Comparison of ENCODE assay signal across 28 cellular contexts in the genomic region with DNA sequence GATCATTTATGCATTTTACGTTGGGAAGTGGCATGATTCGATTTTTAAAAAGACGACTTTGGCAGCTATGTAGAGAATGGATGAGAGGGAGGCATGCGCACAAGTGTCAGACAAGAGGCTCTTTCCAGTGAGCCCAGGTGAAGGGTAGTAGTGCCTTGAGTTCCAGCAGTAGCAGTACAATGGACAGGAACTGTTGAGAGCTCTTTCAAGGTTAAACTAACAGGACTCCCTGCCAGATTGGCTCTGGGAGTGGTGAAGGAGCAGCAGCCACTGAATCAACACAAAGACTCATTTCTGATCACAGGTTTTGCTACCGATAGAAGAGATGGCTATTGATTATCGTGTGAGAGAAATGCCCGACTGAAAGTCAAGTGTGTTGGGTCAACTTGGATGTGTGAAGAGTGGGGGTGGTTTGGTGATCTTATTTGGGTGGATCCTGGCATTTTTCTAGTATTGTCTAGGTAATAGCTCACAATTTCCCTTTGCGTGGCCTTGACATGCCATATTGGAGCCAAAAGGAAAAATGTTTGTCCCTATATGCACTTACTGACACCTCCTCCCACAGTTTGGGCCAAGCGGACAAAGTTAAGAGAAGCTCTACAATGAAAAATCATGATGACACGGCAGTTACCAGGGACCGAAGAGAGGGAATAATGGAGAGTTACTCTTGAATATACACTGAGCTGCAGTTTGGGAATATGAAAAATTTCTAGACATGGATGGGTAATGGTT.
"Had no signal": no experiment of that assay in that cellular context is flagged by ENCODE, and none has a peak within 500 bp of the region (broad histone marks: within the 10 kb centered on the region; RNA-seq: fewer than 3 reads in every experiment).

No MANE protein-coding gene starts in this region.

- H3K36me3 ChIP-seq: brain microvascular endothelial cell, cardiac muscle cell had no signal

- H3K27ac ChIP-seq: brain microvascular endothelial cell, cardiac muscle cell, SK-N-MC had no signal

- H3K27me3 ChIP-seq: brain microvascular endothelial cell, cardiac muscle cell had no signal

- FAIRE-seq: astrocyte, TTC549 had no signal

- ATAC-seq: activated T-helper 17 cell treated with anti-CD3 and anti-CD28 coated beads, Interleukin-2, amount 50 U/mL, for 72 hours; Right ventricle myocardium inferior; T-cell had no signal

- H3K4me3 ChIP-seq: cardiac muscle cell, SK-N-MC had no signal

- DNase-seq: activated B cell treated with CpG ODN at 0.5 μM for 24 hours; activated CD4-positive, alpha-beta T cell treated with anti-CD3 and anti-CD28 coated beads for 1 hour; activated CD4-positive, alpha-beta T cell treated with anti-CD3 and anti-CD28 coated beads, Interleukin-2, amount 10 ng/mL, durations not matched to agents 24 days and 14 days; activated CD4-positive, alpha-beta T cell treated with anti-CD3 and anti-CD28 coated beads, Interleukin-2, amount 50 U/mL, for 48 hours; activated gamma-delta T cell; activated naive CD4-positive, alpha-beta T cell treated with anti-CD3 and anti-CD28 coated beads for 36 hours; activated T-cell treated with anti-CD3 and anti-CD28 coated beads for 4 hours; activated T-cell treated with anti-CD3 and anti-CD28 coated beads, Interleukin-2, amount 50 U/mL, for 48 hours; amygdala; brain microvascular endothelial cell; Kasumi-1; KBM-7; NCI-H1105 treated with DMSO at 0.1 percent for 48 hours; NCI-H1436 treated with DMSO at 0.1 percent for 48 hours; NCI-H187; NCI-H345; NCI-H524 treated with DMSO at 0.1 percent for 48 hours; NCI-H748 treated with DMSO at 0.1 percent for 48 hours; RPMI8226; T-cell; T-helper 2 cell; T1000 had no signal
